ENCODE assay signal across 19 cellular contexts in genomic region chr3:54167999-54168398, GRCh38. TPM values are rescaled to one million over a fixed set of nuclear protein-coding genes. Genes with fewer than 3 reads are reported as not detected.
DNase-seq lines count a peak whose midpoint lies in the region; ATAC-seq and TF ChIP-seq lines count a peak whose summit lies in the region.
"Had no signal": no experiment of that assay in that cellular context is flagged by ENCODE, and none has a peak within 500 bp of the region (broad histone marks: within the 10 kb centered on the region; RNA-seq: fewer than 3 reads in every experiment).

No MANE protein-coding gene starts in this region.

- intact Hi-C loops in left lung (cut with DNase I), result no loop called here
- intact Hi-C loops in upper lobe of right lung (cut with DNase I), result no loop called here

- peaks cover 14% of the 10 kb centered on the region for H3K4me1 Mint-ChIP-seq in WTC11
- H3K4me1 Mint-ChIP-seq: B cell had no signal

- CTCF ChIA-PET in WTC11 (lab: Charles Lee), result no interaction called here

- no peaks in the 10 kb centered on the region for H4K20me1 ChIP-seq in osteoblast (ENCODE audit: insufficient read depth, low read length)
- H4K20me1 ChIP-seq: BLaER1 treated with 17β-estradiol and CSF1 and Interleukin-3, amounts not matched to agents 10 nM and 100 nM had no signal

- no peak overlapping the region for H2AFZ ChIP-seq in osteoblast (ENCODE audit: low read length)

- H3K27me3 ChIP-seq in left lung, result no peaks in the 10 kb centered on the region
- no peaks in the 10 kb centered on the region for H3K27me3 ChIP-seq in upper lobe of right lung
- no peaks in the 10 kb centered on the region for H3K27me3 ChIP-seq in osteoblast (ENCODE audit: insufficient read depth, low read length)
- H3K27me3 ChIP-seq: BLaER1 treated with 17β-estradiol and CSF1 and Interleukin-3, amounts not matched to agents 10 nM and 100 nM had no signal

- H3K9me3 Mint-ChIP-seq in WTC11, result peaks cover 12% of the 10 kb centered on the region
- H3K9me3 Mint-ChIP-seq: CD4-positive, alpha-beta T cell; CD8-positive, alpha-beta T cell had no signal

- H3K27ac ChIP-seq in left lung, result no peak overlapping the region
- H3K27ac ChIP-seq in upper lobe of right lung, result no peak overlapping the region
- H3K27ac ChIP-seq in osteoblast (ENCODE audit: low read depth, low read length), result no peak overlapping the region
- H3K27ac ChIP-seq: BLaER1 treated with 17β-estradiol and CSF1 and Interleukin-3, amounts not matched to agents 10 nM and 100 nM; C4-2B had no signal

- in situ Hi-C loops in ACHN (cut with HindIII; ENCODE audit: low pct_ligation_motif_present, low pct_unique_long_range_greater_than_20kb, low sequenced_read_pairs), result no loop called here

- POLR2A ChIA-PET in WTC11 (lab: Charles Lee), result no interaction called here

- H3K27me3 Mint-ChIP-seq in WTC11 (ENCODE audit: low read depth), result no peaks in the 10 kb centered on the region
- H3K27me3 Mint-ChIP-seq: B cell; CD4-positive, alpha-beta T cell had no signal

- ATAC-seq in WTC11 (no peak), left lung (peak; percentile 65), upper lobe of right lung (peak; percentile 70), GM21423 (IDR thresholded peaks at IDR 0.05; ENCODE audit: unreplicated experiment) (no peak)
- ATAC-seq: CD8-positive, alpha-beta T cell; GM12878 had no signal

- no peak overlapping the region for H3K4me3 Mint-ChIP-seq in WTC11
- H3K4me3 Mint-ChIP-seq: B cell; CD4-positive, alpha-beta T cell; CD8-positive, alpha-beta T cell had no signal

- no peak overlapping the region for H3K4me2 ChIP-seq in osteoblast (ENCODE audit: insufficient read depth, low read length)
- H3K4me2 ChIP-seq: BLaER1 treated with 17β-estradiol and CSF1 and Interleukin-3, amounts not matched to agents 10 nM and 100 nM had no signal

- H3K79me2 ChIP-seq in osteoblast (ENCODE audit: insufficient read depth, low read length), result no peaks in the 10 kb centered on the region

- H3K9me3 ChIP-seq in left lung (no peaks in the 10 kb centered on the region), upper lobe of right lung (no peaks in the 10 kb centered on the region), osteoblast (ENCODE audit: low read depth, low read length) (no peaks in the 10 kb centered on the region)
- H3K9me3 ChIP-seq: Caco-2 had no signal

- H3K4me3 ChIP-seq in left lung (no peak overlapping the region), upper lobe of right lung (no peak overlapping the region), osteoblast (ENCODE audit: insufficient read depth, low read length) (no peak overlapping the region)
- H3K4me3 ChIP-seq: BLaER1 treated with 17β-estradiol and CSF1 and Interleukin-3, amounts not matched to agents 10 nM and 100 nM; GM12878 had no signal

- H3K36me3 ChIP-seq in left lung (no peaks in the 10 kb centered on the region), upper lobe of right lung (no peaks in the 10 kb centered on the region), osteoblast (ENCODE audit: insufficient read depth, low read length) (no peaks in the 10 kb centered on the region)
- H3K36me3 ChIP-seq: BLaER1 treated with 17β-estradiol and CSF1 and Interleukin-3, amounts not matched to agents 10 nM and 100 nM had no signal

- DNase-seq in WTC11 (ENCODE audit: low spot score), result no peak
- no peak for DNase-seq in left lung
- no peak for DNase-seq in upper lobe of right lung
- DNase-seq in ACHN, result no peak
- DNase-seq in osteoblast (ENCODE audit: insufficient read length, low spot score, missing footprints), result no peak
- DNase-seq: 8988T; AML-193; Caco-2; Calu3; CD4-positive, alpha-beta T cell; CD8-positive, alpha-beta T cell; DMS79 treated with DMSO at 0.1 percent for 48 hours; GDM1 had no signal

- no peaks in the 10 kb centered on the region for H3K36me3 Mint-ChIP-seq in WTC11
- H3K36me3 Mint-ChIP-seq: CD8-positive, alpha-beta T cell had no signal

- TF ChIP-seq CTCF in WTC11 (IDR thresholded peaks at IDR 0.05), result no peak
- TF ChIP-seq CTCF in left lung (IDR thresholded peaks at IDR 0.05), result no peak
- TF ChIP-seq CTCF in upper lobe of right lung (IDR thresholded peaks at IDR 0.05), result no peak
- no peak for TF ChIP-seq CTCF in osteoblast (IDR thresholded peaks at IDR 0.05; ENCODE audit: extremely low read depth, low read depth, low read length)

- peak overlapping the region; percentile 1; the same call in 1 of the 2 replicates for H3K27ac Mint-ChIP-seq in WTC11
- H3K27ac Mint-ChIP-seq: B cell; CD4-positive, alpha-beta T cell; CD8-positive, alpha-beta T cell had no signal

- H3K4me1 ChIP-seq in left lung (no peaks in the 10 kb centered on the region), upper lobe of right lung (no peaks in the 10 kb centered on the region), osteoblast (ENCODE audit: insufficient read depth, low read length) (no peaks in the 10 kb centered on the region)
- H3K4me1 ChIP-seq: Caco-2 had no signal

TF ChIP-seq in WTC11, 78 proteins besides CTCF, POLR2A, EP300 and RAD21:
- no peak for TF ChIP-seq CREM (CRISPR knock-in tag; IDR thresholded peaks at IDR 0.05)
- TF ChIP-seq ZNF263 (CRISPR knock-in tag; IDR thresholded peaks at IDR 0.05; ENCODE audit: low read depth), result no peak
- no peak for TF ChIP-seq ZBTB43 (CRISPR knock-in tag; IDR thresholded peaks at IDR 0.05)

RNA-seq across cellular contexts. Expression of gene CACNA2D3, which starts 45.6 kb away (rescaled TPM):
- total RNA-seq in WTC11 (2021), result 4.0 to 5.0 TPM (median 4.9 TPM) in 3 replicates
- total RNA-seq in left lung, result 1 to 10 TPM; 1.4 to 2.7 TPM
- 7.3 TPM for total RNA-seq in upper lobe of right lung
- under 0.01 and 0.36 TPM in 2 replicates for total RNA-seq in osteoblast
- total RNA-seq: A673; B cell; Caco-2; Calu3; CD8-positive, alpha-beta T cell; GM12878 had no signal

Comparison
In these comparisons a context has a peak if more than half of its experiments do, and no peak if none do; other contexts are left out.
1. ATAC-seq: peak in left lung (single experiment) and upper lobe of right lung (single experiment); none in WTC11 (single experiment) and GM21423 (single experiment).